1 cellular context compared by ENCODE assay signal in genomic region chr1:19479351-19480120, GRCh38.
TF ChIP-seq lines count a peak whose summit lies in the region.

No MANE protein-coding gene starts in this region.

TF ChIP-seq in GM12878, 131 proteins besides CTCF, POLR2A, EP300 and RAD21:
- TF ChIP-seq HDGF (IDR thresholded peaks at IDR 0.05) (no peak), MTA2 (IDR thresholded peaks at IDR 0.05; ENCODE audit: low read depth) (no peak), YY1 (IDR thresholded peaks at IDR 0.05; ENCODE audit: low read depth, low read length) (no peak), SUPT20H (IDR thresholded peaks at IDR 0.05; ENCODE audit: borderline replicate concordance, control insufficient read depth, low read depth, low read length) (no peak), BCL3 (IDR thresholded peaks at IDR 0.05; ENCODE audit: borderline replicate concordance, insufficient read depth, low read depth, low read length, poor library complexity, severe bottlenecking) (no peak), GABPA (IDR thresholded peaks at IDR 0.05; ENCODE audit: low read depth) (no peak), PML (IDR thresholded peaks at IDR 0.05; ENCODE audit: low read length) (no peak), ASH2L (IDR thresholded peaks at IDR 0.05; ENCODE audit: borderline replicate concordance, low read depth) (no peak), ZNF687 (IDR thresholded peaks at IDR 0.05) (no peak), RCOR1 (conservative IDR thresholded peaks at IDR 0.05; ENCODE audit: low read depth, low read length) (no peak), ATF7 (IDR thresholded peaks at IDR 0.05; ENCODE audit: low read depth) (no peak)
- TF ChIP-seq, protein P1, sequence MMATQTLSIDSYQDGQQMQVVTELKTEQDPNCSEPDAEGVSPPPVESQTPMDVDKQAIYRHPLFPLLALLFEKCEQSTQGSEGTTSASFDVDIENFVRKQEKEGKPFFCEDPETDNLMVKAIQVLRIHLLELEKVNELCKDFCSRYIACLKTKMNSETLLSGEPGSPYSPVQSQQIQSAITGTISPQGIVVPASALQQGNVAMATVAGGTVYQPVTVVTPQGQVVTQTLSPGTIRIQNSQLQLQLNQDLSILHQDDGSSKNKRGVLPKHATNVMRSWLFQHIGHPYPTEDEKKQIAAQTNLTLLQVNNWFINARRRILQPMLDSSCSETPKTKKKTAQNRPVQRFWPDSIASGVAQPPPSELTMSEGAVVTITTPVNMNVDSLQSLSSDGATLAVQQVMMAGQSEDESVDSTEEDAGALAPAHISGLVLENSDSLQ (IDR thresholded peaks at IDR 0.05): no peak
